ENCODE assay signal across 11 cellular contexts in genomic region chr6:56247654-56248122, GRCh38. TPM values are rescaled to one million over a fixed set of nuclear protein-coding genes. Genes with fewer than 3 reads are reported as not detected.
DNase-seq lines count a peak whose midpoint lies in the region; ATAC-seq and TF ChIP-seq lines count a peak whose summit lies in the region.
"Had no signal": no experiment of that assay in that cellular context is flagged by ENCODE, and none has a peak within 500 bp of the region (broad histone marks: within the 10 kb centered on the region; RNA-seq: fewer than 3 reads in every experiment).

No MANE protein-coding gene starts in this region.

- no peaks in the 10 kb centered on the region for H3K36me3 ChIP-seq in ACC112 (ENCODE audit: insufficient read depth, low read length)
- no peaks in the 10 kb centered on the region for H3K36me3 ChIP-seq in ascending aorta
- no peaks in the 10 kb centered on the region for H3K36me3 ChIP-seq in hepatocyte (replicated peaks; ENCODE audit: insufficient read depth, low read depth)
- no peaks in the 10 kb centered on the region for H3K36me3 ChIP-seq in ovary

- ATAC-seq in GM18909 (IDR thresholded peaks at IDR 0.05; ENCODE audit: poor library complexity, unreplicated experiment) = no peak
- ATAC-seq: activated naive CD8-positive, alpha-beta T cell treated with anti-CD3 and anti-CD28 coated beads, Interleukin-2, amount 50 U/mL, for 24 hours had no signal

- H3K79me2 ChIP-seq in ACC112 (ENCODE audit: control insufficient read depth, insufficient read depth, low read length, unreplicated experiment) (no peaks in the 10 kb centered on the region), hepatocyte (no peaks in the 10 kb centered on the region)

- no peak for DNase-seq in ascending aorta (ENCODE audit: low spot score in 2 of 2)
- DNase-seq in hepatocyte (ENCODE audit: low spot score) = no peak
- DNase-seq in ovary = peak in 1 of 5 donors; percentile 9
- no peak for DNase-seq in NCI-H774 (lab: John Stamatoyannopoulos, UW)
- DNase-seq in OCI-M1 (lab: John Stamatoyannopoulos, UW) = no peak
- no peak for DNase-seq in occipital lobe (lab: John Stamatoyannopoulos, UW)
- DNase-seq: activated CD4-positive, alpha-beta T cell treated with anti-CD3 and anti-CD28 coated beads, Interleukin-2, amount 50 U/mL, for 48 hours; activated naive CD8-positive, alpha-beta T cell treated with anti-CD3 and anti-CD28 coated beads, Interleukin-2, amount 50 U/mL, for 24 hours; AML-193 had no signal

- peak overlapping the region; percentile 60 for H2AFZ ChIP-seq in ACC112 (ENCODE audit: low read length, unreplicated experiment)
- H2AFZ ChIP-seq in hepatocyte = peak overlapping the region; percentile 77

- WGBS in hepatocyte (ENCODE audit: low lambda C conversion rate, missing lambda C conversion rate) = 25% methylated on average over 12 of the region's 12 CpGs
- 20 to 31% (median 28%) methylated on average over 12 of the region's 12 CpGs for WGBS in ovary, 3 donors

- no peak for TF ChIP-seq CTCF in ascending aorta (IDR thresholded peaks at IDR 0.05)
- TF ChIP-seq CTCF in hepatocyte (IDR thresholded peaks at IDR 0.05; ENCODE audit: poor library complexity) = no peak
- TF ChIP-seq CTCF in ovary (IDR thresholded peaks at IDR 0.05) = peak in 1 of 3 donors; percentile 19

- peak overlapping the region; percentile 90 for H3K4me2 ChIP-seq in hepatocyte

- no peaks in the 10 kb centered on the region for H4K20me1 ChIP-seq in hepatocyte (ENCODE audit: insufficient read depth, poor library complexity, severe bottlenecking)

- 0 out of 2 replicates have a peak, but pooled peaks cover 3% of the 10 kb centered on the region for H3K27me3 ChIP-seq in ACC112 (ENCODE audit: insufficient read depth, low read length)
- no peaks in the 10 kb centered on the region for H3K27me3 ChIP-seq in ascending aorta
- H3K27me3 ChIP-seq in hepatocyte = peaks cover 5% of the 10 kb centered on the region
- H3K27me3 ChIP-seq in ovary = no peaks in the 10 kb centered on the region

- H3K9me3 ChIP-seq in ascending aorta (no peaks in the 10 kb centered on the region), hepatocyte (ENCODE audit: low read depth) (no peaks in the 10 kb centered on the region), ovary (no peaks in the 10 kb centered on the region)

- peak overlapping the region; percentile 74 for H3K4me3 ChIP-seq in ACC112 (ENCODE audit: low read depth, low read length)
- peak overlapping the region; percentile 56 to 81 for H3K4me3 ChIP-seq in ascending aorta
- peak overlapping the region; percentile 55 for H3K4me3 ChIP-seq in hepatocyte
- H3K4me3 ChIP-seq in ovary = peak overlapping the region; percentile 54

- H3K9me2 ChIP-seq in hepatocyte (replicated peaks; ENCODE audit: insufficient read depth) = no peaks in the 10 kb centered on the region

- intact Hi-C loops in ascending aorta (cut with DNase I) (loop anchor here (5.0 kb wide), 2 partner anchors 155 to 200 kb away; no protein-coding TSS in a partner anchor), ovary (cut with DNase I) (no loop called here)

- peaks cover 24% of the 10 kb centered on the region for H3K4me1 ChIP-seq in ACC112 (ENCODE audit: control insufficient read depth, insufficient read depth, low read length, unreplicated experiment)
- peaks cover 0 to 15% of the 10 kb centered on the region in 2 donors for H3K4me1 ChIP-seq in ascending aorta
- peaks cover 18% of the 10 kb centered on the region for H3K4me1 ChIP-seq in hepatocyte (ENCODE audit: insufficient read depth)
- no peaks in the 10 kb centered on the region for H3K4me1 ChIP-seq in ovary (ENCODE audit: insufficient read depth)

- H3K27ac ChIP-seq in ACC112 (ENCODE audit: low read depth, low read length) (no peak overlapping the region), ascending aorta (peak overlapping the region; percentile 84 to 88), hepatocyte (peak overlapping the region; percentile 5), ovary (no peak overlapping the region)

- TF ChIP-seq POLR2A in ovary (IDR thresholded peaks at IDR 0.05) = no peak

- TF ChIP-seq EP300 in ovary (IDR thresholded peaks at IDR 0.05) = no peak

RNA-seq across cellular contexts. Expression of gene COL21A1, which starts 0.3 kb away (rescaled TPM):
- total RNA-seq in ascending aorta (24.5 TPM), hepatocyte (44.7 and 59.2 TPM in 2 replicates), ovary (1 to 10 TPM; 2.5 to 8.7 (median 3.4) TPM), occipital lobe (1.9 TPM)
- polyA plus RNA-seq in hepatocyte (34.5 and 36.2 TPM in 2 replicates), ovary (10 to 100 TPM in 1 of 2 donors, 1 to 10 TPM in 1; 4.0 to 15.7 TPM)

Comparison
In these comparisons a context has a peak if more than half of its experiments do, and no peak if none do; other contexts are left out.
1. H3K27ac ChIP-seq: peak in ascending aorta (2 of 2) and hepatocyte (single experiment); none in ACC112 (single experiment) and ovary (0 of 2).
2. Peak in every context shown above with its lines, with median percentiles within 50 percentile points of each other: H3K4me3 ChIP-seq.